Comparison of ENCODE assay signal across 1 cellular context in genomic region chr3:42605550-42606173, GRCh38.
TF ChIP-seq lines count a peak whose summit lies in the region.

No MANE protein-coding gene starts in this region.

TF ChIP-seq in K562, 482 proteins besides CTCF, POLR2A, EP300 and RAD21 (continued from another document and continues in another):
- no peak for TF ChIP-seq PYGO2 (tag; IDR thresholded peaks at IDR 0.05)
- no peak for TF ChIP-seq NR1H2 (CRISPR knock-in tag; IDR thresholded peaks at IDR 0.05)
- 0 out of 2 replicates have a peak, but pooled peaks have one; percentile 46 for TF ChIP-seq CTBP1 (IDR thresholded peaks at IDR 0.05; ENCODE audit: borderline replicate concordance)
- no peak for TF ChIP-seq ZNF324 (CRISPR knock-in tag; IDR thresholded peaks at IDR 0.05)
- TF ChIP-seq ZNF384 (IDR thresholded peaks at IDR 0.05; ENCODE audit: low read depth, low read length), result no peak
- no peak for TF ChIP-seq ZNF407 (IDR thresholded peaks at IDR 0.05; ENCODE audit: low read depth)
- TF ChIP-seq ZNF707 (CRISPR knock-in tag; conservative IDR thresholded peaks at IDR 0.05), result no peak
- no peak for TF ChIP-seq RERE (CRISPR knock-in tag; IDR thresholded peaks at IDR 0.05; ENCODE audit: borderline replicate concordance)
- TF ChIP-seq ZNF778 (CRISPR knock-in tag; IDR thresholded peaks at IDR 0.05), result no peak
- TF ChIP-seq TCF7L2 (IDR thresholded peaks at IDR 0.05; ENCODE audit: low read depth, low read length), result no peak
- TF ChIP-seq HINFP (tag; conservative IDR thresholded peaks at IDR 0.05; ENCODE audit: low read depth), result no peak
- TF ChIP-seq FOXA1 (IDR thresholded peaks at IDR 0.05; ENCODE audit: borderline replicate concordance), result no peak
- TF ChIP-seq POU5F1 (IDR thresholded peaks at IDR 0.05; ENCODE audit: borderline replicate concordance, low read depth, low read length, partially characterized antibody), result no peak
- TF ChIP-seq EP400 (IDR thresholded peaks at IDR 0.05), result peak; percentile 55; the same call in 1 of the 2 replicates
- no peak for TF ChIP-seq ZNF77 (CRISPR knock-in tag; IDR thresholded peaks at IDR 0.05)
- TF ChIP-seq MEIS2 (IDR thresholded peaks at IDR 0.05; ENCODE audit: partially characterized antibody), result peak; percentile 28
- TF ChIP-seq NKRF (IDR thresholded peaks at IDR 0.05; ENCODE audit: borderline replicate concordance), result no peak
- TF ChIP-seq ILF3 (IDR thresholded peaks at IDR 0.05; ENCODE audit: borderline replicate concordance), result no peak
- no peak for TF ChIP-seq HMGXB4 (CRISPR knock-in tag; IDR thresholded peaks at IDR 0.05)
- TF ChIP-seq UBTF (IDR thresholded peaks at IDR 0.05; ENCODE audit: borderline replicate concordance in 1 of 2, low read depth in 2 of 2, low read length in 2 of 2), result no peak
- TF ChIP-seq ZEB2 (IDR thresholded peaks at IDR 0.05), result 0 out of 2 replicates have a peak, but pooled peaks have one; percentile 30
- TF ChIP-seq MNT (conservative IDR thresholded peaks at IDR 0.05), result peak; percentile 59 to 60; a peak in 1 of 4 replicates
- peak; percentile 95 for TF ChIP-seq SMARCA4 (IDR thresholded peaks at IDR 0.05)
- TF ChIP-seq KAT7 (CRISPR knock-in tag; IDR thresholded peaks at IDR 0.05; ENCODE audit: borderline replicate concordance), result no peak
- peak; percentile 84 for TF ChIP-seq PKNOX1 (IDR thresholded peaks at IDR 0.05)
- 0 out of 4 replicates have a peak, but pooled peaks of 1 of the 2 experiments have one; percentile 16 for TF ChIP-seq NRF1 (conservative IDR thresholded peaks at IDR 0.05 in 1 of 2, IDR thresholded peaks at IDR 0.05 in 1 of 2)
- TF ChIP-seq ZKSCAN8 (CRISPR knock-in tag; IDR thresholded peaks at IDR 0.05), result no peak
- no peak for TF ChIP-seq TBP (optimal IDR thresholded peaks at IDR 0.05; ENCODE audit: low read depth, low read length)
